ENCODE assay signal across 32 cellular contexts in genomic region chr9:70816891-70817290, GRCh38.
"Had no signal": no experiment of that assay in that cellular context is flagged by ENCODE, and none has a peak within 500 bp of the region (broad histone marks: within the 10 kb centered on the region; RNA-seq: fewer than 3 reads in every experiment).

No MANE protein-coding gene starts in this region.

- DNase-seq: activated B cell treated with CpG ODN at 0.5 μM for 24 hours; activated CD4-positive, alpha-beta T cell treated with anti-CD3 and anti-CD28 coated beads for 48 hours; activated CD4-positive, alpha-beta T cell treated with anti-CD3 and anti-CD28 coated beads, Interleukin-2, amount 50 U/mL, for 1 hour; activated CD4-positive, alpha-beta T cell treated with anti-CD3 and anti-CD28 coated beads, Interleukin-2, amount 50 U/mL, for 48 hours; activated CD8-positive, alpha-beta memory T cell treated with anti-CD3 and anti-CD28 coated beads for 24 hours; activated CD8-positive, alpha-beta T cell treated with anti-CD3 and anti-CD28 coated beads for 36 hours; activated effector memory CD4-positive, alpha-beta T cell treated with Interleukin-2 at 50 U/mL for 16 hours; activated gamma-delta T cell treated with Interleukin-2 at 50 U/mL for 16 hours; activated naive CD4-positive, alpha-beta T cell treated with anti-CD3 and anti-CD28 coated beads, Interleukin-2, amount 50 U/mL, for 16 hours; activated naive CD4-positive, alpha-beta T cell treated with Interleukin-2 at 50 U/mL for 16 hours; activated T-cell treated with anti-CD3 and anti-CD28 coated beads, Interleukin-2, amount 50 U/mL, for 4 hours; amniotic stem cell; anterior cingulate cortex; body of pancreas; central memory CD4-positive, alpha-beta T cell; colonic mucosa; effector CD8-positive, alpha-beta T cell; esophagus squamous epithelium; heart left ventricle; T-helper 1 cell; T-helper 17 cell; T1000; WERI-Rb-1 had no signal

- H3K4me3 Mint-ChIP-seq: activated B cell treated with CpG ODN at 0.5 μM for 24 hours; activated CD8-positive, alpha-beta T cell treated with anti-CD3 and anti-CD28 coated beads for 36 hours; activated naive CD8-positive, alpha-beta T cell; activated T-cell treated with anti-CD3 and anti-CD28 coated beads, Interleukin-2, amount 50 U/mL, for 4 hours; activated T-helper 17 cell treated with anti-CD3 and anti-CD28 coated beads, Interleukin-2, amount 50 U/mL, for 72 hours; T-helper 17 cell; T-helper 2 cell treated with Interferon-gamma antibody and Interleukin-4, amounts not matched to agents 5 μg/mL and 100 μg/mL, for 36 hours had no signal

- H3K27ac Mint-ChIP-seq: activated B cell treated with CpG ODN at 0.5 μM for 24 hours; activated CD8-positive, alpha-beta T cell treated with anti-CD3 and anti-CD28 coated beads for 36 hours; activated naive CD8-positive, alpha-beta T cell; activated T-helper 17 cell treated with anti-CD3 and anti-CD28 coated beads, Interleukin-2, amount 50 U/mL, for 72 hours; T-helper 17 cell; T-helper 2 cell treated with Interferon-gamma antibody and Interleukin-4, amounts not matched to agents 5 μg/mL and 100 μg/mL, for 36 hours had no signal

- H3K27me3 ChIP-seq: body of pancreas, cardiac muscle cell, colonic mucosa, esophagus squamous epithelium, heart left ventricle had no signal

- H3K27ac ChIP-seq: body of pancreas, cardiac muscle cell, colonic mucosa, epithelial cell of prostate, esophagus squamous epithelium, heart left ventricle, WERI-Rb-1 had no signal

- H3K36me3 ChIP-seq: cardiac muscle cell, colonic mucosa, esophagus squamous epithelium, heart left ventricle, WERI-Rb-1 had no signal

- FAIRE-seq: endometrium, endothelial cell of umbilical vein, frontal cortex had no signal

- H3K9me3 ChIP-seq: body of pancreas, colonic mucosa, esophagus squamous epithelium, heart left ventricle had no signal

- H3K27me3 Mint-ChIP-seq: activated T-helper 17 cell treated with anti-CD3 and anti-CD28 coated beads, Interleukin-2, amount 50 U/mL, for 72 hours; T-helper 17 cell had no signal

- ATAC-seq: activated CD4-positive, CD25-positive, alpha-beta regulatory T cell treated with anti-CD3 and anti-CD28 coated beads, Interleukin-2, amount 50 U/mL, for 24 hours; activated CD8-positive, alpha-beta T cell treated with anti-CD3 and anti-CD28 coated beads for 36 hours; activated T-cell treated with anti-CD3 and anti-CD28 coated beads, Interleukin-2, amount 50 U/mL, for 4 hours; activated T-helper 17 cell treated with anti-CD3 and anti-CD28 coated beads, Interleukin-2, amount 50 U/mL, for 72 hours; body of pancreas; heart left ventricle; T-helper 17 cell had no signal

- H3K36me3 Mint-ChIP-seq: activated naive CD8-positive, alpha-beta T cell had no signal

- H3K9me3 Mint-ChIP-seq: activated CD8-positive, alpha-beta T cell treated with anti-CD3 and anti-CD28 coated beads for 36 hours; activated T-helper 17 cell treated with anti-CD3 and anti-CD28 coated beads, Interleukin-2, amount 50 U/mL, for 72 hours; T-helper 2 cell treated with Interferon-gamma antibody and Interleukin-4, amounts not matched to agents 5 μg/mL and 100 μg/mL, for 36 hours had no signal

- H3K4me1 ChIP-seq: body of pancreas, colonic mucosa, esophagus squamous epithelium, heart left ventricle had no signal

- H3K4me3 ChIP-seq: body of pancreas, cardiac muscle cell, colonic mucosa, esophagus squamous epithelium, heart left ventricle had no signal

- H3K4me1 Mint-ChIP-seq: activated B cell treated with CpG ODN at 0.5 μM for 24 hours; activated T-helper 17 cell treated with anti-CD3 and anti-CD28 coated beads, Interleukin-2, amount 50 U/mL, for 72 hours; T-helper 17 cell had no signal
